Comparison of ENCODE assay signal across 1 cellular context in the genomic region with DNA sequence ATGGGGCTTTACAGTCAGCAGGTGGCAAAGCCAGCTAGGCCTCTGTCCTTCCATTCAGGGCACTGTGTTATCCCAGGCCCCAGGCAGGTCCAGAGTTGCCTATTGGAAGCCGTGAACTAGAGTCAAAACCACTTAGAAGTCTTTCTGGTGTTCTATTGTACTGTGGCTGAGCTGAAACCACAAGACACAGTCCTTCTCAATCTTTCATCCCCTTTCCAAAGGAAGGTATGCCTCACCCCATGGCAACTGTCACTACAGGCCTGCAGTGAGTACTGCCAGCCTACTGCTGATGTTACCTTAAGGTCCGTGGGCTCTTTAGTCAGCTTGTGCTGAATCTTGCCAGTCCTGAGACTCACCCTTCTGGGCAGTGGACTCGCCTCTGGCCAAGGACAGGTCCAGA.
TF ChIP-seq lines count a peak whose summit lies in the region.

No MANE protein-coding gene starts in this region.

TF ChIP-seq in GM23338, 12 proteins besides CTCF, POLR2A, EP300 and RAD21 (continued from another document):
- no peak for TF ChIP-seq ZNF462 (CRISPR knock-in tag; IDR thresholded peaks at IDR 0.05)
- no peak for TF ChIP-seq NANOG (IDR thresholded peaks at IDR 0.05; ENCODE audit: borderline replicate concordance)
- TF ChIP-seq CREB1 (CRISPR knock-in tag; IDR thresholded peaks at IDR 0.05; ENCODE audit: low read depth), result no peak
- TF ChIP-seq POLR2AphosphoS5 (IDR thresholded peaks at IDR 0.05; ENCODE audit: low read depth), result no peak
- TF ChIP-seq EZH2phosphoT487 (IDR thresholded peaks at IDR 0.05; ENCODE audit: unreplicated experiment), result no peak
- TF ChIP-seq REST (IDR thresholded peaks at IDR 0.05; ENCODE audit: unreplicated experiment), result no peak
- no peak for TF ChIP-seq EZH2 (IDR thresholded peaks at IDR 0.05; ENCODE audit: low read depth, unreplicated experiment)
TF ChIP-seq in GM23338: peak in this region for 0.
